1 cellular context compared by ENCODE assay signal in the genomic region with DNA sequence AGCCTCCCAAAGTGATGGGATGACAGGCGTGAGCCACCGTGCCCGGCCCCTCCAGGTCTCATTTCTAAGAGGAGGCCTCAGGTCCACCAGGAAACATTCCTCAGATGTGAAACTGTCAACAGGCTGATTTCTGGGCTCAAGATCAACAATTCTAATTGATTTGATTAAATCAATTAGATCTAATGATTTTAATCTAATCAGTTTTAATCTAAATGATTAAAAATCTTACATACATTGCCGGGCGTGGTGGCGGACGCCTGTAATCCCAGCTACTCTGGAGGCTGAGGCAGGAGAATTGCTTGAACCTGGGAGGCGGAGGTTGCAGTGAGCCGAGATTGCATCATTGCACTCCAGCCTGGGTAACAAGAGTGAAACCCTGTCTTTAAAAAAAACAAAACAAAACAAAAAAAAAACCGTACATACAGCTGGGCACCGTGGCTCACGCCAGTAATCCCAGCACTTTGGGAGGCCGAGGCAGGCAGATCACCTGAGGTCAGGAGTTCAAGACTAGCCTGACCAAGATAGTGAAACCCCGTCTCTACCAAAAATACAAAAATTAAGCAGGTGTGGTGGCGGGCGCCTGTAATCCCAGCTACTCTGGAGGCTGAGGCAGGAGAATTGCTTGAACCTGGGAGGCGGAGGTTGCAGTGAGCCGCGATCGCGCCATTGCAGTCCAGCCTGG.
TF ChIP-seq lines count a peak whose summit lies in the region.
"Not testable (repeated sequence)": the region's sequence is repeated elsewhere in the genome, so short reads cannot be mapped to it uniquely, and the experiment has no call there.

No MANE protein-coding gene starts in this region.

TF ChIP-seq in HepG2, 621 proteins besides CTCF, POLR2A, EP300 and RAD21:
- TF ChIP-seq RBFOX2 (IDR thresholded peaks at IDR 0.05; ENCODE audit: low read depth, low read length) (peak; percentile 47; the same call in 1 of the 2 replicates), AGO2 (optimal IDR thresholded peaks at IDR 0.05; ENCODE audit: low read depth, low read length) (peak; percentile 32), ATF7 (IDR thresholded peaks at IDR 0.05) (peak; percentile 61; the same call in 1 of the 2 replicates), CEBPB (IDR thresholded peaks at IDR 0.05; ENCODE audit: borderline replicate concordance, low read depth, low read length) (peak; percentile 2; the same call in 1 of the 2 replicates), KDM5B (CRISPR knock-in tag; IDR thresholded peaks at IDR 0.05; ENCODE audit: borderline replicate concordance) (0 out of 2 replicates have a peak, but pooled peaks have one; percentile 28), SRY (CRISPR knock-in tag; IDR thresholded peaks at IDR 0.05) (0 out of 2 replicates have a peak, but pooled peaks have one; percentile 40), CEBPG (CRISPR knock-in tag; IDR thresholded peaks at IDR 0.05) (peak; percentile 35; the same call in 1 of the 2 replicates), POGZ (CRISPR knock-in tag; IDR thresholded peaks at IDR 0.05) (0 out of 2 replicates have a peak, but pooled peaks have one; percentile 16)
- TF ChIP-seq, protein P1, sequence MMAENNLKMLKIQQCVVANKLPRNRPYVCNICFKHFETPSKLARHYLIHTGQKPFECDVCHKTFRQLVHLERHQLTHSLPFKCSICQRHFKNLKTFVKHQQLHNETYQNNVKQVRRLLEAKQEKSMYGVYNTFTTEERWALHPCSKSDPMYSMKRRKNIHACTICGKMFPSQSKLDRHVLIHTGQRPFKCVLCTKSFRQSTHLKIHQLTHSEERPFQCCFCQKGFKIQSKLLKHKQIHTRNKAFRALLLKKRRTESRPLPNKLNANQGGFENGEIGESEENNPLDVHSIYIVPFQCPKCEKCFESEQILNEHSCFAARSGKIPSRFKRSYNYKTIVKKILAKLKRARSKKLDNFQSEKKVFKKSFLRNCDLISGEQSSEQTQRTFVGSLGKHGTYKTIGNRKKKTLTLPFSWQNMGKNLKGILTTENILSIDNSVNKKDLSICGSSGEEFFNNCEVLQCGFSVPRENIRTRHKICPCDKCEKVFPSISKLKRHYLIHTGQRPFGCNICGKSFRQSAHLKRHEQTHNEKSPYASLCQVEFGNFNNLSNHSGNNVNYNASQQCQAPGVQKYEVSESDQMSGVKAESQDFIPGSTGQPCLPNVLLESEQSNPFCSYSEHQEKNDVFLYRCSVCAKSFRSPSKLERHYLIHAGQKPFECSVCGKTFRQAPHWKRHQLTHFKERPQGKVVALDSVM (CRISPR knock-in tag; IDR thresholded peaks at IDR 0.05): peak; percentile 80
- TF ChIP-seq ATF7 (CRISPR knock-in tag; IDR thresholded peaks at IDR 0.05): not testable (repeated sequence)
- TF ChIP-seq, protein P2, sequence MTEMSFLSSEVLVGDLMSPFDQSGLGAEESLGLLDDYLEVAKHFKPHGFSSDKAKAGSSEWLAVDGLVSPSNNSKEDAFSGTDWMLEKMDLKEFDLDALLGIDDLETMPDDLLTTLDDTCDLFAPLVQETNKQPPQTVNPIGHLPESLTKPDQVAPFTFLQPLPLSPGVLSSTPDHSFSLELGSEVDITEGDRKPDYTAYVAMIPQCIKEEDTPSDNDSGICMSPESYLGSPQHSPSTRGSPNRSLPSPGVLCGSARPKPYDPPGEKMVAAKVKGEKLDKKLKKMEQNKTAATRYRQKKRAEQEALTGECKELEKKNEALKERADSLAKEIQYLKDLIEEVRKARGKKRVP (CRISPR knock-in tag; IDR thresholded peaks at IDR 0.05): 0 out of 4 replicates have a peak, but pooled peaks of 1 of the 2 experiments have one; percentile 32
